Comparison of ENCODE assay signal across 2 cellular contexts in genomic region chr11:107623183-107623582, GRCh38.
TF ChIP-seq lines count a peak whose summit lies in the region.

No MANE protein-coding gene starts in this region.

TF ChIP-seq in GM23338, 12 proteins besides CTCF, POLR2A, EP300 and RAD21:
- no peak for TF ChIP-seq POLR2AphosphoS5 (IDR thresholded peaks at IDR 0.05; ENCODE audit: low read depth)

TF ChIP-seq in H1, 55 proteins besides CTCF, POLR2A, EP300 and RAD21:
- TF ChIP-seq ASH2L (IDR thresholded peaks at IDR 0.05; ENCODE audit: low read length), result no peak
- no peak for TF ChIP-seq ATF2 (IDR thresholded peaks at IDR 0.05; ENCODE audit: low read length)
- no peak for TF ChIP-seq GABPA (IDR thresholded peaks at IDR 0.05; ENCODE audit: borderline replicate concordance, insufficient read depth, low read length)
- no peak for TF ChIP-seq KDM4A (IDR thresholded peaks at IDR 0.05; ENCODE audit: low read depth, low read length, severe bottlenecking)
- no peak for TF ChIP-seq TBP (IDR thresholded peaks at IDR 0.05; ENCODE audit: low read depth, low read length)
- TF ChIP-seq NRF1 (IDR thresholded peaks at IDR 0.05; ENCODE audit: low read depth, low read length), result no peak
- no peak for TF ChIP-seq KDM1A (IDR thresholded peaks at IDR 0.05; ENCODE audit: borderline replicate concordance, low read length)
- no peak for TF ChIP-seq EZH2 (IDR thresholded peaks at IDR 0.05; ENCODE audit: low read depth, low read length, severe bottlenecking)
TF ChIP-seq in H1: peak in this region for 0.
